In genomic region chr17:34275881-34276280, GRCh38 we compare ENCODE assay signal across 19 cellular contexts. TPM values are rescaled to one million over a fixed set of nuclear protein-coding genes. Genes with fewer than 3 reads are reported as not detected.
DNase-seq lines count a peak whose midpoint lies in the region; ATAC-seq and TF ChIP-seq lines count a peak whose summit lies in the region.
"Had no signal": no experiment of that assay in that cellular context is flagged by ENCODE, and none has a peak within 500 bp of the region (broad histone marks: within the 10 kb centered on the region; RNA-seq: fewer than 3 reads in every experiment).

No MANE protein-coding gene starts in this region.

- H3K27me3 Mint-ChIP-seq in chondrocyte (ENCODE audit: low read depth), result peaks cover 32% of the 10 kb centered on the region
- H3K27me3 Mint-ChIP-seq in osteocyte (ENCODE audit: unreplicated experiment), result peaks cover 42% of the 10 kb centered on the region

- intact Hi-C loops in Panc1 (cut with micrococcal nuclease; ENCODE audit: unreplicated experiment), result no loop called here

- no peaks in the 10 kb centered on the region for H3K9me3 ChIP-seq in Panc1 (ENCODE audit: control insufficient read depth, insufficient read depth, low read depth, low read length)

- H3K36me3 Mint-ChIP-seq in chondrocyte (ENCODE audit: low read depth), result peaks cover 3% of the 10 kb centered on the region
- H3K36me3 Mint-ChIP-seq in osteocyte (ENCODE audit: unreplicated experiment), result peaks cover 2% of the 10 kb centered on the region
- H3K36me3 Mint-ChIP-seq: activated naive CD8-positive, alpha-beta T cell treated with anti-CD3 and anti-CD28 coated beads, Interleukin-2, amount 10 ng/mL, durations not matched to agents 7 days and 5 days; memory B cell had no signal

- H3K27ac ChIP-seq in Panc1 (ENCODE audit: low read length), result peak overlapping the region; percentile 46; the same call in 1 of the 2 replicates
- H3K27ac ChIP-seq: ovary, VCaP had no signal

- POLR2A ChIA-PET in Panc1 (lab: Charles Lee), result no interaction called here

- BruUV-seq in Panc1 (replicated peaks; lab: Mats Ljungman, UMichigan), result no TSS peak

- H3K4me3 Mint-ChIP-seq in chondrocyte (ENCODE audit: unreplicated experiment) (no peak overlapping the region), osteocyte (ENCODE audit: unreplicated experiment) (no peak overlapping the region)
- H3K4me3 Mint-ChIP-seq: activated naive CD8-positive, alpha-beta T cell treated with anti-CD3 and anti-CD28 coated beads, Interleukin-2, amount 10 ng/mL, durations not matched to agents 7 days and 5 days; memory B cell had no signal

- H3K4me1 Mint-ChIP-seq in chondrocyte (ENCODE audit: low read depth) (peaks cover 5% of the 10 kb centered on the region), osteocyte (ENCODE audit: unreplicated experiment) (peaks cover 11% of the 10 kb centered on the region)
- H3K4me1 Mint-ChIP-seq: activated naive CD8-positive, alpha-beta T cell treated with anti-CD3 and anti-CD28 coated beads, Interleukin-2, amount 10 ng/mL, durations not matched to agents 7 days and 5 days; memory B cell had no signal

- TF ChIP-seq CTCF in Panc1 (IDR thresholded peaks at IDR 0.05) (no peak), fibroblast of mammary gland (conservative IDR thresholded peaks at IDR 0.05; ENCODE audit: control insufficient read depth, insufficient read depth, low read depth, low read length) (no peak), chondrocyte (IDR thresholded peaks at IDR 0.05) (no peak), osteocyte (IDR thresholded peaks at IDR 0.05) (no peak)

- CTCF ChIA-PET in Panc1 (lab: Charles Lee), result no interaction called here

- no peak overlapping the region for H3K27ac Mint-ChIP-seq in chondrocyte (ENCODE audit: unreplicated experiment)
- no peak overlapping the region for H3K27ac Mint-ChIP-seq in osteocyte (ENCODE audit: unreplicated experiment)
- H3K27ac Mint-ChIP-seq: activated naive CD8-positive, alpha-beta T cell treated with anti-CD3 and anti-CD28 coated beads, Interleukin-2, amount 10 ng/mL, durations not matched to agents 7 days and 5 days; memory B cell had no signal

- H3K4me3 ChIP-seq in Panc1 (ENCODE audit: low read depth in 2 of 2, low read length in 2 of 2), result no peak overlapping the region
- H3K4me3 ChIP-seq in fibroblast of mammary gland (ENCODE audit: control insufficient read depth, low read depth, low read length), result no peak overlapping the region
- H3K4me3 ChIP-seq: ovary had no signal

- in situ Hi-C loops in Panc1 (cut with HindIII; ENCODE audit: low pct_unique_long_range_greater_than_20kb, low sequenced_read_pairs), result no loop called here

- no peaks in the 10 kb centered on the region for H3K27me3 ChIP-seq in Panc1 (ENCODE audit: control insufficient read depth, insufficient read depth, low read length)
- H3K27me3 ChIP-seq: ovary had no signal

- no peaks in the 10 kb centered on the region for H3K36me3 ChIP-seq in Panc1 (ENCODE audit: control insufficient read depth, insufficient read depth, low read length)
- H3K36me3 ChIP-seq: ovary had no signal

- peaks cover 10% of the 10 kb centered on the region for H3K4me1 ChIP-seq in Panc1 (ENCODE audit: control insufficient read depth, insufficient read depth, low read length)

- H3K9me3 Mint-ChIP-seq in chondrocyte (ENCODE audit: low read depth), result peaks cover 5% of the 10 kb centered on the region
- H3K9me3 Mint-ChIP-seq in osteocyte (ENCODE audit: unreplicated experiment), result no peaks in the 10 kb centered on the region
- H3K9me3 Mint-ChIP-seq: activated naive CD8-positive, alpha-beta T cell treated with anti-CD3 and anti-CD28 coated beads, Interleukin-2, amount 10 ng/mL, durations not matched to agents 7 days and 5 days; memory B cell had no signal

- DNase-seq in NCI-H1694 treated with DMSO at 0.1 percent for 48 hours (lab: John Stamatoyannopoulos, UW) (peak; percentile 1), NCI-H1694 (lab: John Stamatoyannopoulos, UW) (no peak), Panc1 (ENCODE audit: low read depth, low spot score) (no peak), fibroblast of mammary gland (ENCODE audit: low read depth) (peak; percentile 99), stromal cell of bone marrow (ENCODE audit: low read depth) (peak; percentile 85), chondrocyte (ENCODE audit: low spot score) (no peak), osteocyte (ENCODE audit: extremely low spot score, unreplicated experiment) (no peak)
- DNase-seq: activated CD8-positive, alpha-beta memory T cell treated with anti-CD3 and anti-CD28 coated beads, Interleukin-2, amount 50 U/mL, for 4 hours; activated naive CD8-positive, alpha-beta T cell treated with anti-CD3 and anti-CD28 coated beads, Interleukin-2, amount 10 ng/mL, durations not matched to agents 7 days and 5 days; effector memory CD4-positive, alpha-beta T cell; NCI-H524 treated with DMSO at 0.1 percent for 48 hours; ovary; SHP77; stimulated activated CD8-positive, alpha-beta memory T cell treated with anti-CD3 and anti-CD28 coated beads, Interleukin-4, amount 100 ng/mL, for 48 hours; trophoblast cell had no signal

- ATAC-seq in Panc1 (peak; percentile 98), HG02884 (IDR thresholded peaks at IDR 0.05; ENCODE audit: unreplicated experiment) (no peak)

RNA-seq across cellular contexts. Expression of gene CCL7, which starts 5.9 kb away (rescaled TPM):
- total RNA-seq in Panc1 (2021; ENCODE audit: unreplicated experiment), result 0.31 TPM
- polyA plus RNA-seq in Panc1 (2012; ENCODE audit: insufficient read length), result not detected
- total RNA-seq in chondrocyte, result not detected in 3 replicates
- not detected in 2 replicates for total RNA-seq in osteocyte
- total RNA-seq: A673; activated naive CD8-positive, alpha-beta T cell treated with anti-CD3 and anti-CD28 coated beads, Interleukin-2, amount 10 ng/mL, durations not matched to agents 7 days and 5 days had no signal
- polyA plus RNA-seq: ovary had no signal

RNA-seq across cellular contexts. Expression of gene CCL11, which starts 9.7 kb away (rescaled TPM):
- not detected for total RNA-seq in Panc1 (2021; ENCODE audit: unreplicated experiment)
- polyA plus RNA-seq in Panc1 (2012; ENCODE audit: insufficient read length), result not detected
- not detected in 3 replicates for total RNA-seq in chondrocyte
- total RNA-seq in osteocyte, result not detected in 2 replicates
- total RNA-seq: A673; activated naive CD8-positive, alpha-beta T cell treated with anti-CD3 and anti-CD28 coated beads, Interleukin-2, amount 10 ng/mL, durations not matched to agents 7 days and 5 days; ovary had no signal

RNA-seq across cellular contexts. Expression of gene CCL2, which starts 20.8 kb away (rescaled TPM):
- 513 TPM for total RNA-seq in Panc1 (2021; ENCODE audit: unreplicated experiment)
- polyA plus RNA-seq in Panc1 (2012; ENCODE audit: insufficient read length), result 230 TPM
- total RNA-seq in chondrocyte, result 15.4 to 42.1 TPM (median 36.6 TPM) in 3 replicates
- total RNA-seq in osteocyte, result 50.3 and 59.3 TPM in 2 replicates

RNA-seq across cellular contexts. Expression of gene CCL8, which starts 43.4 kb away (rescaled TPM):
- total RNA-seq in Panc1 (2021; ENCODE audit: unreplicated experiment), result not detected
- polyA plus RNA-seq in Panc1 (2012; ENCODE audit: insufficient read length), result not detected
- total RNA-seq in chondrocyte, result not detected in 3 replicates
- total RNA-seq in osteocyte, result not detected in 2 replicates
- total RNA-seq: A673; activated naive CD8-positive, alpha-beta T cell treated with anti-CD3 and anti-CD28 coated beads, Interleukin-2, amount 10 ng/mL, durations not matched to agents 7 days and 5 days had no signal

Comparison
In these comparisons a context has a peak if more than half of its experiments do, and no peak if none do; other contexts are left out.
1. DNase-seq: peak in NCI-H1694 treated with DMSO at 0.1 percent for 48 hours (single experiment), fibroblast of mammary gland (single experiment) and stromal cell of bone marrow (single experiment); none in NCI-H1694 (single experiment), Panc1 (single experiment), chondrocyte (single experiment) and osteocyte (single experiment).